ENCODE assay signal across 8 cellular contexts in genomic region chr14:61025239-61026223, GRCh38. TPM values are rescaled to one million over a fixed set of nuclear protein-coding genes. Genes with fewer than 3 reads are reported as not detected.
DNase-seq lines count a peak whose midpoint lies in the region; ATAC-seq and TF ChIP-seq lines count a peak whose summit lies in the region.

No MANE protein-coding gene starts in this region.

- H3K4me1 ChIP-seq in naive thymus-derived CD4-positive, alpha-beta T cell (ENCODE audit: control insufficient read depth in 2 of 2, insufficient read depth in 2 of 2, low read length in 2 of 2), result no peaks in the 10 kb centered on the region

- CTCF ChIA-PET in activated CD8-positive, alpha-beta T cell treated with anti-CD3 and anti-CD28 coated beads, Interleukin-2, amount 10 ng/mL, durations not matched to agents 7 days and 5 days (lab: Charles Lee), result interaction anchor here (0.7 to 4.4 kb wide), 17 partner anchors 17 to 1101 kb away, joined by 3 to 49 read pairs (median 3); partner anchors contain the start of genes SLC38A6 and TRMT5
- CTCF ChIA-PET in naive thymus-derived CD4-positive, alpha-beta T cell (lab: Charles Lee), result interaction anchor here (0.7 to 4.6 kb wide), 4 partner anchors 401 to 1158 kb away, joined by 3 to 21 read pairs (median 3); no protein-coding TSS in a partner anchor

- no peaks in the 10 kb centered on the region for H3K36me3 Mint-ChIP-seq in activated CD8-positive, alpha-beta T cell treated with anti-CD3 and anti-CD28 coated beads, Interleukin-2, amount 10 ng/mL, durations not matched to agents 7 days and 5 days (ENCODE audit: low read depth)
- H3K36me3 Mint-ChIP-seq in naive thymus-derived CD4-positive, alpha-beta T cell, result peaks cover 0 to 4% (median 1%) of the 10 kb centered on the region in 5 donors

- DNase-seq in HS-5 (ENCODE audit: low read depth) (peak; percentile 34), NCI-H82 treated with DMSO at 0.1 percent for 48 hours (lab: John Stamatoyannopoulos, UW; ENCODE audit: unreplicated experiment) (peak; percentile 38), epithelial cell of proximal tubule (ENCODE audit: low read depth) (peak; percentile 27)
- peak; percentile 71 for DNase-seq in activated CD8-positive, alpha-beta T cell treated with anti-CD3 and anti-CD28 coated beads, Interleukin-2, amount 10 ng/mL, durations not matched to agents 7 days and 5 days
- peak in 7 of 9 donors; percentile 29 to 55 (median 43) for DNase-seq in naive thymus-derived CD4-positive, alpha-beta T cell
- peak; percentile 17 for DNase-seq in stimulated activated naive CD4-positive, alpha-beta T cell treated with Interleukin-2 at 50 U/mL for 16 hours (lab: John Stamatoyannopoulos, UW)

- intact Hi-C loops in naive thymus-derived CD4-positive, alpha-beta T cell (cut with micrococcal nuclease), result loop anchor here (1.0 to 10.0 kb wide), 7 partner anchors 45 to 831 kb away; partner anchors contain the start of genes SIX4 (in 1 of the 2), SLC38A6 (in 1 of the 2) and TRMT5 (in 1 of the 2)

- no peak overlapping the region for H3K4me3 ChIP-seq in epithelial cell of proximal tubule (ENCODE audit: low read depth, low read length)
- no peak overlapping the region for H3K4me3 ChIP-seq in naive thymus-derived CD4-positive, alpha-beta T cell (ENCODE audit: low read length)

- H3K27ac Mint-ChIP-seq in activated CD8-positive, alpha-beta T cell treated with anti-CD3 and anti-CD28 coated beads, Interleukin-2, amount 10 ng/mL, durations not matched to agents 7 days and 5 days, result no peak overlapping the region
- H3K27ac Mint-ChIP-seq in naive thymus-derived CD4-positive, alpha-beta T cell, result no peak overlapping the region

- POLR2A ChIA-PET in activated CD8-positive, alpha-beta T cell treated with anti-CD3 and anti-CD28 coated beads, Interleukin-2, amount 10 ng/mL, durations not matched to agents 7 days and 5 days (lab: Charles Lee), result no interaction called here
- POLR2A ChIA-PET in naive thymus-derived CD4-positive, alpha-beta T cell (lab: Charles Lee), result no interaction called here

- no peak overlapping the region for H3K27ac ChIP-seq in naive thymus-derived CD4-positive, alpha-beta T cell (ENCODE audit: low read depth, low read length)

- H3K36me3 ChIP-seq in naive thymus-derived CD4-positive, alpha-beta T cell (ENCODE audit: control insufficient read depth in 2 of 3, insufficient read depth in 3 of 3, low read length in 3 of 3), result no peaks in the 10 kb centered on the region

- no peak overlapping the region for H3K4me3 Mint-ChIP-seq in activated CD8-positive, alpha-beta T cell treated with anti-CD3 and anti-CD28 coated beads, Interleukin-2, amount 10 ng/mL, durations not matched to agents 7 days and 5 days
- no peak overlapping the region for H3K4me3 Mint-ChIP-seq in naive thymus-derived CD4-positive, alpha-beta T cell

- no peaks in the 10 kb centered on the region for H3K9me3 Mint-ChIP-seq in activated CD8-positive, alpha-beta T cell treated with anti-CD3 and anti-CD28 coated beads, Interleukin-2, amount 10 ng/mL, durations not matched to agents 7 days and 5 days (ENCODE audit: insufficient read depth)
- no peaks in the 10 kb centered on the region for H3K9me3 Mint-ChIP-seq in naive thymus-derived CD4-positive, alpha-beta T cell

- TF ChIP-seq CTCF in GM12872 (IDR thresholded peaks at IDR 0.05; ENCODE audit: insufficient read depth, low read depth, low read length), result peak; percentile 70
- TF ChIP-seq CTCF in epithelial cell of proximal tubule (conservative IDR thresholded peaks at IDR 0.05; ENCODE audit: low read depth, low read length), result peak; percentile 98

- no peaks in the 10 kb centered on the region for H3K27me3 Mint-ChIP-seq in activated CD8-positive, alpha-beta T cell treated with anti-CD3 and anti-CD28 coated beads, Interleukin-2, amount 10 ng/mL, durations not matched to agents 7 days and 5 days (ENCODE audit: low read depth)
- H3K27me3 Mint-ChIP-seq in naive thymus-derived CD4-positive, alpha-beta T cell, result no peaks in the 10 kb centered on the region

- H3K27me3 ChIP-seq in naive thymus-derived CD4-positive, alpha-beta T cell (ENCODE audit: control insufficient read depth in 2 of 2, insufficient read depth in 2 of 2, low read length in 2 of 2), result no peaks in the 10 kb centered on the region

- no peaks in the 10 kb centered on the region for H3K4me1 Mint-ChIP-seq in activated CD8-positive, alpha-beta T cell treated with anti-CD3 and anti-CD28 coated beads, Interleukin-2, amount 10 ng/mL, durations not matched to agents 7 days and 5 days (ENCODE audit: low read depth)
- no peaks in the 10 kb centered on the region for H3K4me1 Mint-ChIP-seq in naive thymus-derived CD4-positive, alpha-beta T cell

- no peak for ATAC-seq in activated CD8-positive, alpha-beta T cell treated with anti-CD3 and anti-CD28 coated beads, Interleukin-2, amount 10 ng/mL, durations not matched to agents 7 days and 5 days
- peak; percentile 63 for ATAC-seq in naive thymus-derived CD4-positive, alpha-beta T cell
- no peak for ATAC-seq in HG02642 (IDR thresholded peaks at IDR 0.05; ENCODE audit: poor library complexity, unreplicated experiment)

- H3K9me3 ChIP-seq in naive thymus-derived CD4-positive, alpha-beta T cell (ENCODE audit: control insufficient read depth in 2 of 3, low read length in 3 of 3), result no peaks in the 10 kb centered on the region

RNA-seq across cellular contexts. Expression of gene SLC38A6, which starts 44.5 kb away (rescaled TPM):
- 1 to 10 TPM; 5.9 to 8.2 TPM for total RNA-seq in activated CD8-positive, alpha-beta T cell treated with anti-CD3 and anti-CD28 coated beads, Interleukin-2, amount 10 ng/mL, durations not matched to agents 7 days and 5 days
- 14.1 and 15.6 TPM in 2 replicates for total RNA-seq in epithelial cell of proximal tubule
- 10 to 100 TPM in 4 of 5 experiments, 1 to 10 TPM in 1; 8.9 to 21.9 (median 15.8) TPM for total RNA-seq in naive thymus-derived CD4-positive, alpha-beta T cell
- polyA plus RNA-seq in naive thymus-derived CD4-positive, alpha-beta T cell, result 1 to 10 TPM; 5.8 to 6.3 TPM

RNA-seq across cellular contexts. Expression of gene TRMT5, which starts 44.7 kb away (rescaled TPM):
- total RNA-seq in activated CD8-positive, alpha-beta T cell treated with anti-CD3 and anti-CD28 coated beads, Interleukin-2, amount 10 ng/mL, durations not matched to agents 7 days and 5 days, result 1 to 10 TPM; 6.8 to 8.0 TPM
- 11.6 TPM in 2 replicates for total RNA-seq in epithelial cell of proximal tubule
- 10 to 100 TPM in 1 of 5 experiments, 1 to 10 TPM in 4; 1.9 to 10.6 (median 6.5) TPM for total RNA-seq in naive thymus-derived CD4-positive, alpha-beta T cell
- polyA plus RNA-seq in naive thymus-derived CD4-positive, alpha-beta T cell, result 1 to 10 TPM; 4.6 to 4.7 TPM

Comparison
In these comparisons a context has a peak if more than half of its experiments do, and no peak if none do; other contexts are left out.
1. DNase-seq: peak in every context shown above with its lines; median percentile 71 in activated CD8-positive, alpha-beta T cell treated with anti-CD3 and anti-CD28 coated beads, Interleukin-2, amount 10 ng/mL, durations not matched to agents 7 days and 5 days; 43 in naive thymus-derived CD4-positive, alpha-beta T cell; 38 in NCI-H82 treated with DMSO at 0.1 percent for 48 hours; 34 in HS-5; 27 in epithelial cell of proximal tubule; 17 in stimulated activated naive CD4-positive, alpha-beta T cell treated with Interleukin-2 at 50 U/mL for 16 hours.